Comparison of ENCODE assay signal across 17 cellular contexts in genomic region chr7:15462721-15463389, GRCh38.
DNase-seq lines count a peak whose midpoint lies in the region; ATAC-seq, FAIRE-seq and TF ChIP-seq lines count a peak whose summit lies in the region.
"Had no signal": no experiment of that assay in that cellular context is flagged by ENCODE, and none has a peak within 500 bp of the region (broad histone marks: within the 10 kb centered on the region; RNA-seq: fewer than 3 reads in every experiment).

No MANE protein-coding gene starts in this region.

- H3K4me3 ChIP-seq in A549 (no peak overlapping the region), brain microvascular endothelial cell (ENCODE audit: low read depth, low read length) (no peak overlapping the region)

- H3K4me1 Mint-ChIP-seq in activated CD4-positive, alpha-beta memory T cell treated with anti-CD3 and anti-CD28 coated beads for 36 hours (ENCODE audit: low read depth), result no peaks in the 10 kb centered on the region

- no peak for TF ChIP-seq RAD21 in A549 (conservative IDR thresholded peaks at IDR 0.05 in 1 of 2, IDR thresholded peaks at IDR 0.05 in 1 of 2)

- CTCF ChIA-PET in A549 (lab: Yijun Ruan, JAX), result no interaction called here
- CTCF ChIA-PET in activated CD4-positive, alpha-beta memory T cell treated with anti-CD3 and anti-CD28 coated beads for 36 hours (lab: Charles Lee), result no interaction called here

- H3K4me1 ChIP-seq in A549 (no peaks in the 10 kb centered on the region), foreskin keratinocyte (peaks cover 4% of the 10 kb centered on the region)

- no peaks in the 10 kb centered on the region for H3K36me3 ChIP-seq in brain microvascular endothelial cell (replicated peaks)

- intact Hi-C loops in activated CD4-positive, alpha-beta memory T cell treated with anti-CD3 and anti-CD28 coated beads for 36 hours (cut with micrococcal nuclease), result no loop called here

- H3K4me2 ChIP-seq in A549, result no peak overlapping the region

- no peak for TF ChIP-seq EP300 in A549 (IDR thresholded peaks at IDR 0.05)

- FAIRE-seq in A549 (lab: Jason Lieb, UNC), result peak; percentile 46

- H3K9me3 ChIP-seq in A549, result no peaks in the 10 kb centered on the region

- H3K9me3 Mint-ChIP-seq in activated CD4-positive, alpha-beta memory T cell treated with anti-CD3 and anti-CD28 coated beads for 36 hours, result peaks cover 2% of the 10 kb centered on the region

- 34% methylated on average over 2 of the region's 2 CpGs for WGBS in A549 (ENCODE audit: missing lambda C conversion rate)

- H3K27ac ChIP-seq in A549 (no peak overlapping the region), brain microvascular endothelial cell (peak overlapping the region; percentile 57), foreskin keratinocyte (no peak overlapping the region)

- POLR2A ChIA-PET in A549 (lab: Yijun Ruan, JAX), result no interaction called here
- POLR2A ChIA-PET in activated CD4-positive, alpha-beta memory T cell treated with anti-CD3 and anti-CD28 coated beads for 36 hours (lab: Charles Lee), result no interaction called here

- DNase-seq in A549 (ENCODE audit: low read depth in 1 of 2, low spot score in 1 of 2) (no peak), HCEC 1CT (peak; percentile 39), brain microvascular endothelial cell (no peak), foreskin keratinocyte (peak; percentile 40 to 76), HPDE6-E6E7 (ENCODE audit: extremely low spot score) (no peak), KBM-7 (no peak), AG08396 (ENCODE audit: low spot score) (no peak)
- no peak for DNase-seq in activated CD4-positive, alpha-beta memory T cell treated with anti-CD3 and anti-CD28 coated beads for 36 hours
- DNase-seq: CD8-positive, alpha-beta T cell; DND-41; KG1; NCI-H1092; NCI-H1694; NCI-H446 treated with DMSO at 0.1 percent for 48 hours; NCI-H748 treated with DMSO at 0.1 percent for 48 hours; SHP77 treated with DMSO at 0.1 percent for 48 hours had no signal

- in situ Hi-C loops in brain microvascular endothelial cell (cut with HindIII; ENCODE audit: low pct_ligation_motif_present, low sequenced_read_pairs) (no loop called here), KBM-7 (cut with MboI; ENCODE audit: low pct_unique_long_range_greater_than_20kb, low sequenced_read_pairs) (no loop called here)

- no peak for TF ChIP-seq POLR2A in A549 (IDR thresholded peaks at IDR 0.05; ENCODE audit: low read length)

- H3K27ac Mint-ChIP-seq in activated CD4-positive, alpha-beta memory T cell treated with anti-CD3 and anti-CD28 coated beads for 36 hours, result no peak overlapping the region
- H3K27ac Mint-ChIP-seq: CD8-positive, alpha-beta T cell had no signal

- H3K27me3 ChIP-seq in brain microvascular endothelial cell (replicated peaks) (no peaks in the 10 kb centered on the region), foreskin keratinocyte (no peaks in the 10 kb centered on the region)

- no peak overlapping the region for H3K4me3 Mint-ChIP-seq in activated CD4-positive, alpha-beta memory T cell treated with anti-CD3 and anti-CD28 coated beads for 36 hours
- H3K4me3 Mint-ChIP-seq: CD8-positive, alpha-beta T cell had no signal

- no peaks in the 10 kb centered on the region for H3K36me3 Mint-ChIP-seq in activated CD4-positive, alpha-beta memory T cell treated with anti-CD3 and anti-CD28 coated beads for 36 hours
- H3K36me3 Mint-ChIP-seq: CD8-positive, alpha-beta T cell had no signal

- H3K27me3 Mint-ChIP-seq in activated CD4-positive, alpha-beta memory T cell treated with anti-CD3 and anti-CD28 coated beads for 36 hours, result no peaks in the 10 kb centered on the region

- ATAC-seq in A549 (no peak), foreskin keratinocyte (peak; percentile 82)
- ATAC-seq: CD8-positive, alpha-beta T cell; Panc1 had no signal

- TF ChIP-seq CTCF in A549 (IDR thresholded peaks at IDR 0.05) (no peak), brain microvascular endothelial cell (IDR thresholded peaks at IDR 0.05; ENCODE audit: low read depth, low read length, missing control alignments) (no peak), foreskin keratinocyte (conservative IDR thresholded peaks at IDR 0.05) (no peak)

TF ChIP-seq in A549, 52 proteins besides CTCF, POLR2A, EP300 and RAD21:
- no peak for TF ChIP-seq KDM1A (IDR thresholded peaks at IDR 0.05; ENCODE audit: low read depth)
- TF ChIP-seq CHD4 (IDR thresholded peaks at IDR 0.05; ENCODE audit: borderline replicate concordance), result no peak
- no peak for TF ChIP-seq ZC3H11A (IDR thresholded peaks at IDR 0.05)
- no peak for TF ChIP-seq FOSB (CRISPR knock-in tag; IDR thresholded peaks at IDR 0.05)
- no peak for TF ChIP-seq TP53 (CRISPR knock-in tag; IDR thresholded peaks at IDR 0.05)
- no peak for TF ChIP-seq ELK1 (IDR thresholded peaks at IDR 0.05; ENCODE audit: low read depth, low read length)

Comparison
In these comparisons a context has a peak if more than half of its experiments do, and no peak if none do; other contexts are left out.
1. DNase-seq: peak in HCEC 1CT (single experiment) and foreskin keratinocyte (2 of 2); none in A549 (0 of 2), brain microvascular endothelial cell (single experiment), HPDE6-E6E7 (single experiment), KBM-7 (single experiment), activated CD4-positive, alpha-beta memory T cell treated with anti-CD3 and anti-CD28 coated beads for 36 hours (single experiment) and AG08396 (single experiment).